ENCODE assay signal across 23 cellular contexts in genomic region chr9:91405343-91406077, GRCh38.
"Had no signal": no experiment of that assay in that cellular context is flagged by ENCODE, and none has a peak within 500 bp of the region (broad histone marks: within the 10 kb centered on the region; RNA-seq: fewer than 3 reads in every experiment).

No MANE protein-coding gene starts in this region.

- H3K4me1 Mint-ChIP-seq: nephron progenitor cell had no signal

- H3K27me3 ChIP-seq: ascending aorta, breast epithelium, esophagus squamous epithelium, heart right ventricle, tibial artery had no signal

- DNase-seq: activated CD4-positive, alpha-beta T cell treated with anti-CD3 and anti-CD28 coated beads for 1 hour; activated CD4-positive, alpha-beta T cell treated with anti-CD3 and anti-CD28 coated beads, Interleukin-2, amount 50 U/mL, for 48 hours; activated CD8-positive, alpha-beta memory T cell treated with anti-CD3 and anti-CD28 coated beads, Interleukin-2, amount 10 ng/mL, durations not matched to agents 7 days and 5 days; activated naive CD4-positive, alpha-beta T cell treated with anti-CD3 and anti-CD28 coated beads for 36 hours; dermis blood vessel endothelial cell; effector memory CD4-positive, alpha-beta T cell; esophagus squamous epithelium; heart right ventricle; immature natural killer cell; kidney glomerular epithelial cell; left ventricle myocardium inferior; mammary epithelial cell; midbrain; nephron progenitor cell; occipital lobe; stimulated activated CD4-positive, alpha-beta T cell treated with anti-CD3 and anti-CD28 coated beads, Interleukin-12 subunit alpha, Interleukin-12 subunit beta, amount 100 ng/mL, for 4 hours; stimulated activated CD4-positive, alpha-beta T cell treated with anti-CD3 and anti-CD28 coated beads, Interleukin-1b, Interleukin-23, amount 100 ng/mL, for 48 hours; stimulated activated naive CD4-positive, alpha-beta T cell treated with Interleukin-2 at 50 U/mL for 16 hours; tibial artery had no signal

- H3K9me3 Mint-ChIP-seq: activated naive CD4-positive, alpha-beta T cell treated with anti-CD3 and anti-CD28 coated beads for 36 hours; activated T-helper 2 cell treated with anti-CD3 and anti-CD28 coated beads, Interferon-gamma antibody, Interleukin-2, Interleukin-4, amounts not matched to agents 10 μg/mL and 5 μg/mL and 100 μg/mL, durations not matched to agents 14 hours and 24 hours and 36 hours; immature natural killer cell had no signal

- H3K27ac ChIP-seq: ascending aorta, breast epithelium, esophagus squamous epithelium, heart right ventricle, left ventricle myocardium inferior, tibial artery, VCaP had no signal

- ATAC-seq: activated CD8-positive, alpha-beta memory T cell treated with anti-CD3 and anti-CD28 coated beads, Interleukin-2, amount 10 ng/mL, durations not matched to agents 7 days and 5 days had no signal

- H3K4me3 Mint-ChIP-seq: activated CD8-positive, alpha-beta memory T cell treated with anti-CD3 and anti-CD28 coated beads, Interleukin-2, amount 10 ng/mL, durations not matched to agents 7 days and 5 days; activated naive CD4-positive, alpha-beta T cell treated with anti-CD3 and anti-CD28 coated beads for 36 hours; immature natural killer cell; nephron progenitor cell had no signal

- H3K9me3 ChIP-seq: ascending aorta, breast epithelium, esophagus squamous epithelium, heart right ventricle, left ventricle myocardium inferior, tibial artery had no signal

- H3K27ac Mint-ChIP-seq: activated CD8-positive, alpha-beta memory T cell treated with anti-CD3 and anti-CD28 coated beads, Interleukin-2, amount 10 ng/mL, durations not matched to agents 7 days and 5 days; activated naive CD4-positive, alpha-beta T cell treated with anti-CD3 and anti-CD28 coated beads for 36 hours; activated T-helper 2 cell treated with anti-CD3 and anti-CD28 coated beads, Interferon-gamma antibody, Interleukin-2, Interleukin-4, amounts not matched to agents 10 μg/mL and 5 μg/mL and 100 μg/mL, durations not matched to agents 14 hours and 24 hours and 36 hours; immature natural killer cell; nephron progenitor cell had no signal

- H3K4me3 ChIP-seq: ascending aorta, breast epithelium, esophagus squamous epithelium, heart right ventricle, left ventricle myocardium inferior, tibial artery had no signal

- H3K4me1 ChIP-seq: breast epithelium, esophagus squamous epithelium, tibial artery had no signal

- H3K27me3 Mint-ChIP-seq: activated CD8-positive, alpha-beta memory T cell treated with anti-CD3 and anti-CD28 coated beads, Interleukin-2, amount 10 ng/mL, durations not matched to agents 7 days and 5 days had no signal
